8 cellular contexts compared by ENCODE assay signal in genomic region chr13:79522583-79522982, GRCh38. TPM values are rescaled to one million over a fixed set of nuclear protein-coding genes. Genes with fewer than 3 reads are reported as not detected.
DNase-seq lines count a peak whose midpoint lies in the region; ATAC-seq and TF ChIP-seq lines count a peak whose summit lies in the region.

No MANE protein-coding gene starts in this region.

- peak overlapping the region; percentile 86 for H3K27ac Mint-ChIP-seq in activated T-helper 1 cell treated with anti-CD3 and anti-CD28 coated beads, Interleukin-12 subunit alpha, Interleukin-12 subunit beta, Interleukin-2, Interleukin-4 antibody, amounts not matched to agents 30 ng/mL and 10 ng/mL and 1 ng/mL, durations not matched to agents 14 hours and 24 hours and 36 hours

- H2AFZ ChIP-seq in DND-41 (ENCODE audit: low read depth, low read length) = no peak overlapping the region

- DNase-seq in DND-41 (peak; percentile 89), RKO (ENCODE audit: low spot score) (no peak), SK-N-DZ (ENCODE audit: low spot score) (no peak), NCI-H1092 (lab: John Stamatoyannopoulos, UW) (no peak), tibial nerve (ENCODE audit: low spot score in 2 of 2) (no peak)
- DNase-seq in activated T-helper 1 cell treated with anti-CD3 and anti-CD28 coated beads, Interleukin-12 subunit alpha, Interleukin-12 subunit beta, Interleukin-2, Interleukin-4 antibody, amounts not matched to agents 30 ng/mL and 10 ng/mL and 1 ng/mL, durations not matched to agents 14 hours and 24 hours and 36 hours (ENCODE audit: low spot score) = peak; percentile 54

- peaks cover 43% of the 10 kb centered on the region for H3K4me1 Mint-ChIP-seq in activated T-helper 1 cell treated with anti-CD3 and anti-CD28 coated beads, Interleukin-12 subunit alpha, Interleukin-12 subunit beta, Interleukin-2, Interleukin-4 antibody, amounts not matched to agents 30 ng/mL and 10 ng/mL and 1 ng/mL, durations not matched to agents 14 hours and 24 hours and 36 hours (ENCODE audit: low read depth)

- no peak for TF ChIP-seq POLR2A in tibial nerve (IDR thresholded peaks at IDR 0.05)

- peak overlapping the region; percentile 50 for H3K4me2 ChIP-seq in DND-41 (ENCODE audit: insufficient read depth, low read length)

- H3K27ac ChIP-seq in DND-41 (ENCODE audit: low read length) (peak overlapping the region; percentile 89), tibial nerve (no peak overlapping the region)

- H3K4me3 ChIP-seq in DND-41 (ENCODE audit: low read depth in 1 of 2, low read length in 2 of 2) (peak overlapping the region in 1 of 2 experiments; percentile 8; a peak in 1 of 4 replicates), tibial nerve (no peak overlapping the region)

- H3K79me2 ChIP-seq in DND-41 (ENCODE audit: insufficient read depth, low read length) = peaks cover 84% of the 10 kb centered on the region

- no peak for TF ChIP-seq EP300 in tibial nerve (IDR thresholded peaks at IDR 0.05)

- H3K9me3 Mint-ChIP-seq in activated T-helper 1 cell treated with anti-CD3 and anti-CD28 coated beads, Interleukin-12 subunit alpha, Interleukin-12 subunit beta, Interleukin-2, Interleukin-4 antibody, amounts not matched to agents 30 ng/mL and 10 ng/mL and 1 ng/mL, durations not matched to agents 14 hours and 24 hours and 36 hours = peaks cover 4% of the 10 kb centered on the region

- H3K36me3 ChIP-seq in DND-41 (ENCODE audit: insufficient read depth, low read length) (peaks cover 59% of the 10 kb centered on the region), tibial nerve (peaks cover 0 to 27% (median 0%) of the 10 kb centered on the region in 3 donors)

- ATAC-seq in DND-41 (ENCODE audit: insufficient read depth, low read depth) (peak; percentile 89), GM19372 (IDR thresholded peaks at IDR 0.05; ENCODE audit: low read depth, unreplicated experiment) (peak; percentile 96), HG03175 (IDR thresholded peaks at IDR 0.05; ENCODE audit: unreplicated experiment) (peak; percentile 94)

- H3K27me3 Mint-ChIP-seq in activated T-helper 1 cell treated with anti-CD3 and anti-CD28 coated beads, Interleukin-12 subunit alpha, Interleukin-12 subunit beta, Interleukin-2, Interleukin-4 antibody, amounts not matched to agents 30 ng/mL and 10 ng/mL and 1 ng/mL, durations not matched to agents 14 hours and 24 hours and 36 hours (ENCODE audit: insufficient read depth) = no peaks in the 10 kb centered on the region

- TF ChIP-seq CTCF in DND-41 (IDR thresholded peaks at IDR 0.05; ENCODE audit: borderline replicate concordance, extremely low read depth, low read length, poor library complexity, severe bottlenecking) (no peak), tibial nerve (IDR thresholded peaks at IDR 0.05) (no peak)

- H3K9ac ChIP-seq in DND-41 (ENCODE audit: low read depth, low read length) = peak overlapping the region; percentile 51

- H3K9me3 ChIP-seq in DND-41 (ENCODE audit: insufficient read depth, low read length, severe bottlenecking) (no peaks in the 10 kb centered on the region), tibial nerve (no peaks in the 10 kb centered on the region)

- H3K27me3 ChIP-seq in DND-41 (ENCODE audit: insufficient read depth, low read length, poor library complexity) (no peaks in the 10 kb centered on the region), tibial nerve (no peaks in the 10 kb centered on the region)

- no peaks in the 10 kb centered on the region for H4K20me1 ChIP-seq in DND-41 (ENCODE audit: insufficient read depth, low read length)

- H3K4me1 ChIP-seq in DND-41 (ENCODE audit: insufficient read depth, low read length) = peaks cover 94% of the 10 kb centered on the region
- peaks cover 0 to 7% (median 0%) of the 10 kb centered on the region in 4 donors for H3K4me1 ChIP-seq in tibial nerve

- peak overlapping the region; percentile 43 for H3K4me3 Mint-ChIP-seq in activated T-helper 1 cell treated with anti-CD3 and anti-CD28 coated beads, Interleukin-12 subunit alpha, Interleukin-12 subunit beta, Interleukin-2, Interleukin-4 antibody, amounts not matched to agents 30 ng/mL and 10 ng/mL and 1 ng/mL, durations not matched to agents 14 hours and 24 hours and 36 hours

- peaks cover 34% of the 10 kb centered on the region for H3K36me3 Mint-ChIP-seq in activated T-helper 1 cell treated with anti-CD3 and anti-CD28 coated beads, Interleukin-12 subunit alpha, Interleukin-12 subunit beta, Interleukin-2, Interleukin-4 antibody, amounts not matched to agents 30 ng/mL and 10 ng/mL and 1 ng/mL, durations not matched to agents 14 hours and 24 hours and 36 hours (ENCODE audit: low read depth)

- intact Hi-C loops in activated T-helper 1 cell treated with anti-CD3 and anti-CD28 coated beads, Interleukin-12 subunit alpha, Interleukin-12 subunit beta, Interleukin-2, Interleukin-4 antibody, amounts not matched to agents 30 ng/mL and 10 ng/mL and 1 ng/mL, durations not matched to agents 14 hours and 24 hours and 36 hours (cut with micrococcal nuclease) = loop anchor here (1.0 to 10.0 kb wide), 9 partner anchors 8 to 868 kb away; partner anchors contain the start of genes NDFIP2, OBI1 and RBM26

RNA-seq across cellular contexts. Expression of gene NDFIP2, which starts 41.6 kb away (rescaled TPM):
- 250 and 276 TPM in 2 replicates for total RNA-seq in activated T-helper 1 cell treated with anti-CD3 and anti-CD28 coated beads, Interleukin-12 subunit alpha, Interleukin-12 subunit beta, Interleukin-2, Interleukin-4 antibody, amounts not matched to agents 30 ng/mL and 10 ng/mL and 1 ng/mL, durations not matched to agents 14 hours and 24 hours and 36 hours
- 30.7 and 32.2 TPM in 2 replicates for polyA plus RNA-seq in SK-N-DZ (2014; cell fraction: cytosol; rRNA removed)
- polyA plus RNA-seq in SK-N-DZ (2014; cell fraction: nucleus; rRNA removed) = 18.0 and 19.8 TPM in 2 replicates
- 10 to 100 TPM; 17.9 to 20.7 (median 19.0) TPM for total RNA-seq in tibial nerve

Comparison
In these comparisons a context has a peak if more than half of its experiments do, and no peak if none do; other contexts are left out.
1. DNase-seq: peak in DND-41 (single experiment) and activated T-helper 1 cell treated with anti-CD3 and anti-CD28 coated beads, Interleukin-12 subunit alpha, Interleukin-12 subunit beta, Interleukin-2, Interleukin-4 antibody, amounts not matched to agents 30 ng/mL and 10 ng/mL and 1 ng/mL, durations not matched to agents 14 hours and 24 hours and 36 hours (single experiment); none in RKO (single experiment), SK-N-DZ (single experiment), NCI-H1092 (single experiment) and tibial nerve (0 of 2).
2. RNA of gene NDFIP2, which starts 41.6 kb away (total RNA-seq): 250 to 276 TPM in activated T-helper 1 cell treated with anti-CD3 and anti-CD28 coated beads, Interleukin-12 subunit alpha, Interleukin-12 subunit beta, Interleukin-2, Interleukin-4 antibody, amounts not matched to agents 30 ng/mL and 10 ng/mL and 1 ng/mL, durations not matched to agents 14 hours and 24 hours and 36 hours; 17.9 to 20.7 TPM in tibial nerve; every median in the first group is over 10 times any median in the second.
3. Peak in every context shown above with its lines, with median percentiles within 50 percentile points of each other: ATAC-seq.